In the genomic region with DNA sequence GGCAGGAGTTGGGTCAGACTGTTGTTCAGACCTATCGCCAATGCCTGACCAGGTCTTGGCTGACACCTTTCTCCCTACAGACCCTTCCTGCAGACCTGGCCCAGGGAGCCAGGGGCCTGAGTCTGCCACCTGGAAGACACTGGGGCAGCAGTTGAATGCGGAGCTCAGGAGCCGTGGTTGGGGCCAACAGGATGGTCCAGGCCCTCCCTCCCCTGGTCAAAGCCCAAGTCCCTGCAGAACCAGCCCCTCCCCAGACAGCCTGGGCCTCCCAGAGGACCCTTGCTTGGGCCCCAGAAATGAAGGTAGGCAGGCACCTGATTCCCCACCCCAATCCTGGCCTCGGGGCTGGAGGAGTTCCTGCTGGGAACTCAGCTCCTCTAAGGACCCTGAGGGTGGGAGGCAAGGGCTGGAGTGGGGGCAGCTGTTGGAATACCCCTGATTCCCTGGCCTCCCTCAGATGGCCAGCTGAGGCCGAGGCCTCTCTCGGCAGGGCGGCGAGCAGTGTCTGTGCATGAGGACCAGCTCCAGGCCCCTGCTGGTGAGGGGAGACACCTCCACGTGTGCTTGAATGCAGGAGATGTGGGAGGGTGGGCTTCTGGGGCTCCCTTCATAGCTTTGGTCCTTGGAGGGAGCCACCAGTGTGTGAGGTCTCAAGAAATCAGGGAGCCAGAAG, we compare ENCODE assay signal across 25 cellular contexts. TPM values are rescaled to one million over a fixed set of nuclear protein-coding genes. Genes with fewer than 3 reads are reported as not detected.
DNase-seq lines count a peak whose midpoint lies in the region; ATAC-seq, FAIRE-seq and TF ChIP-seq lines count a peak whose summit lies in the region.
"Had no signal": no experiment of that assay in that cellular context is flagged by ENCODE, and none has a peak within 500 bp of the region (broad histone marks: within the 10 kb centered on the region; RNA-seq: fewer than 3 reads in every experiment).

No MANE protein-coding gene starts in this region.

- no peak for TF ChIP-seq EP300 in K562 (IDR thresholded peaks at IDR 0.05; ENCODE audit: low read length)

- H3K4me3 Mint-ChIP-seq in activated T-cell treated with anti-CD3 and anti-CD28 coated beads, Interleukin-2, amount 50 U/mL, for 24 hours = no peak overlapping the region
- no peak overlapping the region for H3K4me3 Mint-ChIP-seq in stimulated activated naive B cell treated with anti-CD40 and anti-IgM and Interleukin-4, amounts not matched to agents 10 μg/mL and 1 μg/mL and 100 μg/mL, for 72 hours

- intact Hi-C loops in K562 (cut with micrococcal nuclease) = no loop called here

- H3K9ac ChIP-seq in K562 (ENCODE audit: insufficient read depth in 1 of 2, low read depth in 2 of 2, low read length in 2 of 2) = peak overlapping the region in 1 of 2 experiments; percentile 31; a peak in 1 of 4 replicates
- H3K9ac ChIP-seq: SK-N-SH had no signal

- H3K9me3 Mint-ChIP-seq in activated T-cell treated with anti-CD3 and anti-CD28 coated beads, Interleukin-2, amount 50 U/mL, for 24 hours = no peaks in the 10 kb centered on the region
- H3K9me3 Mint-ChIP-seq in stimulated activated naive B cell treated with anti-CD40 and anti-IgM and Interleukin-4, amounts not matched to agents 10 μg/mL and 1 μg/mL and 100 μg/mL, for 72 hours = no peaks in the 10 kb centered on the region
- H3K9me3 Mint-ChIP-seq: IgD-negative memory B cell had no signal

- no peak for DNase-seq in activated T-cell treated with anti-CD3 and anti-CD28 coated beads, Interleukin-2, amount 50 U/mL, for 24 hours
- no peak for DNase-seq in activated T-cell treated with anti-CD3 and anti-CD28 coated beads, Interleukin-2, amount 50 U/mL, for 48 hours
- DNase-seq in K562 (ENCODE audit: extremely low read depth in 1 of 4, low spot score in 3 of 4) = no peak
- DNase-seq in stimulated activated naive B cell treated with anti-CD40 and anti-IgM and Interleukin-4, amounts not matched to agents 10 μg/mL and 1 μg/mL and 100 μg/mL, for 72 hours = no peak
- no peak for DNase-seq in ecto neural progenitor cell (ENCODE audit: low spot score)
- DNase-seq in RPMI8226 = no peak
- DNase-seq: AML-193, C1 segment of cervical spinal cord, EL, GF-D8, Karpas-422, MV-4-11, NCI-H1694, NCI-H2081, NCI-H2171, NCI-H345, NCI-H524, OCI-M1, SHP77 treated with DMSO at 0.1 percent for 48 hours, SK-N-SH had no signal

- peaks cover 13% of the 10 kb centered on the region; the same call in 1 of the 2 replicates for H4K20me1 ChIP-seq in K562 (replicated peaks; ENCODE audit: control insufficient read depth, insufficient read depth, low read length)

- BruUV-seq in K562 (replicated peaks; lab: Mats Ljungman, UMichigan) = no TSS peak

- CTCF ChIA-PET in K562 (lab: Yijun Ruan, JAX; ENCODE audit: low intra/inter-chr PET ratio) = no interaction called here

- peak overlapping the region; percentile 85 for H3K27ac Mint-ChIP-seq in activated T-cell treated with anti-CD3 and anti-CD28 coated beads, Interleukin-2, amount 50 U/mL, for 24 hours
- H3K27ac Mint-ChIP-seq in stimulated activated naive B cell treated with anti-CD40 and anti-IgM and Interleukin-4, amounts not matched to agents 10 μg/mL and 1 μg/mL and 100 μg/mL, for 72 hours = peak overlapping the region; percentile 42

- H3K4me2 ChIP-seq in K562 (ENCODE audit: insufficient read depth, low read length) = no peak overlapping the region
- H3K4me2 ChIP-seq: SK-N-SH had no signal

- peaks cover 0 to 23% of the 10 kb centered on the region in 2 experiments; a peak in 2 of 5 replicates for H3K27me3 ChIP-seq in K562 (ENCODE audit: control insufficient read depth in 2 of 2, insufficient read depth in 2 of 2, low read length in 2 of 2)

- POLR2A ChIA-PET in K562 (lab: Yijun Ruan, JAX) = interaction anchor here (0.6 kb wide), 1 partner anchor 116 kb away, joined by 3 read pairs; no protein-coding TSS in a partner anchor

- H3K36me3 Mint-ChIP-seq in activated T-cell treated with anti-CD3 and anti-CD28 coated beads, Interleukin-2, amount 50 U/mL, for 24 hours (ENCODE audit: low read depth) = peaks cover 80% of the 10 kb centered on the region
- H3K36me3 Mint-ChIP-seq in stimulated activated naive B cell treated with anti-CD40 and anti-IgM and Interleukin-4, amounts not matched to agents 10 μg/mL and 1 μg/mL and 100 μg/mL, for 72 hours = peaks cover 28% of the 10 kb centered on the region in 2 donors

- H3K27me3 Mint-ChIP-seq in activated T-cell treated with anti-CD3 and anti-CD28 coated beads, Interleukin-2, amount 50 U/mL, for 24 hours = no peaks in the 10 kb centered on the region
- no peaks in the 10 kb centered on the region for H3K27me3 Mint-ChIP-seq in stimulated activated naive B cell treated with anti-CD40 and anti-IgM and Interleukin-4, amounts not matched to agents 10 μg/mL and 1 μg/mL and 100 μg/mL, for 72 hours
- H3K27me3 Mint-ChIP-seq: IgD-negative memory B cell had no signal

- H3K4me1 Mint-ChIP-seq in activated T-cell treated with anti-CD3 and anti-CD28 coated beads, Interleukin-2, amount 50 U/mL, for 24 hours (ENCODE audit: low read depth) = peaks cover 24% of the 10 kb centered on the region
- peaks cover 17 to 45% of the 10 kb centered on the region in 2 donors for H3K4me1 Mint-ChIP-seq in stimulated activated naive B cell treated with anti-CD40 and anti-IgM and Interleukin-4, amounts not matched to agents 10 μg/mL and 1 μg/mL and 100 μg/mL, for 72 hours

- H3K9me1 ChIP-seq in K562 (ENCODE audit: control insufficient read depth, insufficient read depth, low read length) = no peaks in the 10 kb centered on the region

- WGBS in K562 (ENCODE audit: insufficient coverage, low coverage, missing lambda C conversion rate) = 72% methylated on average over 9 of the region's 9 CpGs

- TF ChIP-seq CTCF in K562 (IDR thresholded peaks at IDR 0.05 in 2 of 3, conservative IDR thresholded peaks at IDR 0.05 in 1 of 3; ENCODE audit: insufficient read depth in 2 of 3, low read depth in 1 of 3, low read length in 3 of 3) = no peak

- no peak overlapping the region for H2AFZ ChIP-seq in K562 (ENCODE audit: low read depth, low read length)

- in situ Hi-C loops in K562 (cut with MboI) = no loop called here

- no peak overlapping the region for H3K27ac ChIP-seq in K562 (ENCODE audit: extremely low read depth, low read depth, low read length)

- H3K4me1 ChIP-seq in K562 (replicated peaks in 1 of 2; ENCODE audit: control insufficient read depth in 2 of 2, insufficient read depth in 2 of 2, low read length in 2 of 2) = peaks cover 4 to 60% of the 10 kb centered on the region in 2 experiments

- no peak for TF ChIP-seq RAD21 in K562 (CRISPR knock-in tag; conservative IDR thresholded peaks at IDR 0.05 in 1 of 2, IDR thresholded peaks at IDR 0.05 in 1 of 2)

- FAIRE-seq in K562 (lab: Jason Lieb, UNC) = no peak
- FAIRE-seq: D721Med, GM19239, H54 had no signal

- ATAC-seq in K562 = no peak
- no peak for ATAC-seq in stimulated activated naive B cell treated with anti-CD40 and anti-IgM and Interleukin-4, amounts not matched to agents 10 μg/mL and 1 μg/mL and 100 μg/mL, for 72 hours (replicated peaks)

- H3K36me3 ChIP-seq in K562 (ENCODE audit: control insufficient read depth, insufficient read depth, low read length) = peaks cover 16% of the 10 kb centered on the region

- H3K79me2 ChIP-seq in K562 (ENCODE audit: control insufficient read depth, insufficient read depth, low read length) = peaks cover 14% of the 10 kb centered on the region

- no peak overlapping the region for H3K4me3 ChIP-seq in K562

- no peak for TF ChIP-seq POLR2A in K562 (conservative IDR thresholded peaks at IDR 0.05)

- H3K9me3 ChIP-seq in K562 (replicated peaks; ENCODE audit: control insufficient read depth, insufficient read depth, low read depth, low read length) = no peaks in the 10 kb centered on the region
- H3K9me3 ChIP-seq: SK-N-SH had no signal

RNA-seq across cellular contexts. Expression of a gene that starts 3.6 kb away (rescaled TPM):
- total RNA-seq in K562 (2011; cell fraction: chromatin; rRNA removed; ENCODE audit: low replicate concordance) = 27.7 and 92.8 TPM in 2 replicates
- total RNA-seq in K562 (2011; cell fraction: nucleolus; rRNA removed) = 78.5 and 91.1 TPM in 2 replicates
- total RNA-seq in K562 (2011; cell fraction: nucleoplasm; rRNA removed) = 47.1 and 51.1 TPM in 2 replicates
- total RNA-seq in K562 (2014; rRNA removed) (34.9 and 46.5 TPM in 2 replicates), K562 (2014; rRNA removed; fragmentation: Illumina TruSeq; extraction: Trizol) (6.1 and 9.0 TPM in 2 replicates), K562 (2015; rRNA removed; fragmentation: Illumina TruSeq; extraction: Trizol) (18.5 and 19.7 TPM in 2 replicates), K562 (2021) (44.9 and 47.4 TPM in 2 replicates)
- polyA plus RNA-seq in K562 (2011; rRNA removed) (19.2 and 33.4 TPM in 2 replicates), K562 (2014; fragmentation: Illumina TruSeq; extraction: Trizol) (25.8 and 34.6 TPM in 2 replicates), K562 (2014; fragmentation: Nextera tagmentation; extraction: Ambion mirVana) (1 to 10 TPM; 4.2 to 4.5 TPM), K562 (2014; rRNA removed) (36.5 and 40.0 TPM in 2 replicates)
- polyA plus RNA-seq in K562 (2011; cell fraction: cytosol; rRNA removed) = 30.9 and 49.1 TPM in 2 replicates
- 129 and 135 TPM in 2 replicates for polyA plus RNA-seq in K562 (2011; cell fraction: nucleus; rRNA removed)
- polyA plus RNA-seq in K562 (2012) = 39.1 and 47.2 TPM in 2 replicates
- 7.4 and 10.3 TPM in 2 replicates for polyA minus RNA-seq in K562 (2011; rRNA and poly(A)+ RNA removed)
- polyA minus RNA-seq in K562 (2011; cell fraction: cytosol; rRNA and poly(A)+ RNA removed) = 21.4 and 34.7 TPM in 2 replicates
- polyA minus RNA-seq in K562 (2011; cell fraction: nucleus; rRNA and poly(A)+ RNA removed) = 34.5 and 45.7 TPM in 2 replicates

RNA-seq across cellular contexts. Expression of a gene that starts 4.3 kb away (rescaled TPM):
- total RNA-seq in K562 (2011; cell fraction: chromatin; rRNA removed; ENCODE audit: low replicate concordance) = 0.33 and 0.72 TPM in 2 replicates
- total RNA-seq in K562 (2011; cell fraction: nucleolus; rRNA removed) = 0.50 and 1.1 TPM in 2 replicates
- total RNA-seq in K562 (2011; cell fraction: nucleoplasm; rRNA removed) = 0.44 and 0.46 TPM in 2 replicates
- total RNA-seq in K562 (2014; rRNA removed) = 1.00 and 1.8 TPM in 2 replicates
- total RNA-seq in K562 (2014; rRNA removed; fragmentation: Illumina TruSeq; extraction: Trizol) = 0.26 and 0.44 TPM in 2 replicates
- total RNA-seq in K562 (2015; rRNA removed; fragmentation: Illumina TruSeq; extraction: Trizol) = 0.14 and 0.68 TPM in 2 replicates
- total RNA-seq in K562 (2021) = 0.85 and 2.0 TPM in 2 replicates
- 0.42 and 0.52 TPM in 2 replicates for polyA plus RNA-seq in K562 (2011; rRNA removed)
- polyA plus RNA-seq in K562 (2011; cell fraction: cytosol; rRNA removed) = 1.4 and 3.0 TPM in 2 replicates
- polyA plus RNA-seq in K562 (2011; cell fraction: nucleus; rRNA removed) = 0.72 and 1.5 TPM in 2 replicates
- 0.83 and 1.0 TPM in 2 replicates for polyA plus RNA-seq in K562 (2012)
- polyA plus RNA-seq in K562 (2014; fragmentation: Illumina TruSeq; extraction: Trizol) = 0.28 and 0.75 TPM in 2 replicates
- polyA plus RNA-seq in K562 (2014; fragmentation: Nextera tagmentation; extraction: Ambion mirVana) = under 1 TPM; 0.04 to 0.13 TPM
- 0.46 and 0.81 TPM in 2 replicates for polyA plus RNA-seq in K562 (2014; rRNA removed)
- polyA minus RNA-seq in K562 (2011; rRNA and poly(A)+ RNA removed) = not detected in 2 replicates
- polyA minus RNA-seq in K562 (2011; cell fraction: cytosol; rRNA and poly(A)+ RNA removed) = not detected in 2 replicates
- 0.27 and 1.00 TPM in 2 replicates for polyA minus RNA-seq in K562 (2011; cell fraction: nucleus; rRNA and poly(A)+ RNA removed)

RNA-seq across cellular contexts. Expression of a gene that starts 10.1 kb away (rescaled TPM):
- 9.2 and 22.5 TPM in 2 replicates for total RNA-seq in K562 (2011; cell fraction: chromatin; rRNA removed; ENCODE audit: low replicate concordance)
- 20.0 and 29.5 TPM in 2 replicates for total RNA-seq in K562 (2011; cell fraction: nucleolus; rRNA removed)
- 11.5 and 14.6 TPM in 2 replicates for total RNA-seq in K562 (2011; cell fraction: nucleoplasm; rRNA removed)
- total RNA-seq in K562 (2014; rRNA removed) = 26.4 and 26.9 TPM in 2 replicates
- total RNA-seq in K562 (2014; rRNA removed; fragmentation: Illumina TruSeq; extraction: Trizol) = 5.2 and 6.9 TPM in 2 replicates
- total RNA-seq in K562 (2015; rRNA removed; fragmentation: Illumina TruSeq; extraction: Trizol) = 10.0 and 10.4 TPM in 2 replicates
- 21.2 and 21.4 TPM in 2 replicates for total RNA-seq in K562 (2021)
- polyA plus RNA-seq in K562 (2011; rRNA removed) = 8.3 and 10.0 TPM in 2 replicates
- 10.7 and 27.8 TPM in 2 replicates for polyA plus RNA-seq in K562 (2011; cell fraction: cytosol; rRNA removed)
- polyA plus RNA-seq in K562 (2011; cell fraction: nucleus; rRNA removed) = 31.0 and 66.3 TPM in 2 replicates
- polyA plus RNA-seq in K562 (2012) = 15.3 and 19.8 TPM in 2 replicates
- polyA plus RNA-seq in K562 (2014; fragmentation: Illumina TruSeq; extraction: Trizol) = 4.4 and 11.6 TPM in 2 replicates
- polyA plus RNA-seq in K562 (2014; fragmentation: Nextera tagmentation; extraction: Ambion mirVana) = 1 to 10 TPM; 1.1 to 1.6 TPM
- 25.2 and 27.2 TPM in 2 replicates for polyA plus RNA-seq in K562 (2014; rRNA removed)
- polyA minus RNA-seq in K562 (2011; rRNA and poly(A)+ RNA removed) = 2.5 and 3.0 TPM in 2 replicates
- polyA minus RNA-seq in K562 (2011; cell fraction: cytosol; rRNA and poly(A)+ RNA removed) = 5.2 and 8.1 TPM in 2 replicates
- polyA minus RNA-seq in K562 (2011; cell fraction: nucleus; rRNA and poly(A)+ RNA removed) = 6.9 and 8.1 TPM in 2 replicates
- total RNA-seq: A172 had no signal

RNA-seq across cellular contexts. Expression of a gene that starts 10.1 kb away (rescaled TPM):
- 0.25 and 0.76 TPM in 2 replicates for total RNA-seq in K562 (2011; cell fraction: chromatin; rRNA removed; ENCODE audit: low replicate concordance)
- total RNA-seq in K562 (2011; cell fraction: nucleolus; rRNA removed) = 0.79 and 1.0 TPM in 2 replicates
- 0.29 and 1.3 TPM in 2 replicates for total RNA-seq in K562 (2011; cell fraction: nucleoplasm; rRNA removed)
- 0.94 and 1.2 TPM in 2 replicates for total RNA-seq in K562 (2014; rRNA removed)
- total RNA-seq in K562 (2014; rRNA removed; fragmentation: Illumina TruSeq; extraction: Trizol) = not detected in 2 replicates
- total RNA-seq in K562 (2015; rRNA removed; fragmentation: Illumina TruSeq; extraction: Trizol) = 0.22 and 0.34 TPM in 2 replicates
- total RNA-seq in K562 (2021) = 0.33 and 2.2 TPM in 2 replicates
- polyA plus RNA-seq in K562 (2011; rRNA removed) = 0.15 and 0.37 TPM in 2 replicates
- 0.43 and 0.48 TPM in 2 replicates for polyA plus RNA-seq in K562 (2011; cell fraction: cytosol; rRNA removed)
- polyA plus RNA-seq in K562 (2011; cell fraction: nucleus; rRNA removed) = 1.4 and 2.2 TPM in 2 replicates
- 0.56 and 1.4 TPM in 2 replicates for polyA plus RNA-seq in K562 (2012)
- polyA plus RNA-seq in K562 (2014; fragmentation: Illumina TruSeq; extraction: Trizol) = 0.13 and 0.26 TPM in 2 replicates
- polyA plus RNA-seq in K562 (2014; fragmentation: Nextera tagmentation; extraction: Ambion mirVana) = not detected
- polyA plus RNA-seq in K562 (2014; rRNA removed) = 0.74 and 0.76 TPM in 2 replicates
- polyA minus RNA-seq in K562 (2011; rRNA and poly(A)+ RNA removed) = not detected in 2 replicates
- not detected in 2 replicates for polyA minus RNA-seq in K562 (2011; cell fraction: cytosol; rRNA and poly(A)+ RNA removed)
- polyA minus RNA-seq in K562 (2011; cell fraction: nucleus; rRNA and poly(A)+ RNA removed) = 0.54 and 0.56 TPM in 2 replicates
- total RNA-seq: A172 had no signal

RNA-seq across cellular contexts. Expression of a gene that starts 11.5 kb away (rescaled TPM):
- total RNA-seq in K562 (2011; cell fraction: chromatin; rRNA removed; ENCODE audit: low replicate concordance) = 5.5 and 22.6 TPM in 2 replicates
- 12.2 and 15.7 TPM in 2 replicates for total RNA-seq in K562 (2011; cell fraction: nucleolus; rRNA removed)
- 5.3 and 7.8 TPM in 2 replicates for total RNA-seq in K562 (2011; cell fraction: nucleoplasm; rRNA removed)
- total RNA-seq in K562 (2014; rRNA removed) (0.20 and 1.0 TPM in 2 replicates), K562 (2014; rRNA removed; fragmentation: Illumina TruSeq; extraction: Trizol) (0.19 TPM in 1 of 2 replicates, not detected in the other), K562 (2015; rRNA removed; fragmentation: Illumina TruSeq; extraction: Trizol) (0.38 and 0.43 TPM in 2 replicates), K562 (2021) (2.1 and 2.9 TPM in 2 replicates)
- polyA plus RNA-seq in K562 (2011; rRNA removed) (0.79 and 0.99 TPM in 2 replicates), K562 (2014; fragmentation: Illumina TruSeq; extraction: Trizol) (0.39 and 0.57 TPM in 2 replicates), K562 (2014; fragmentation: Nextera tagmentation; extraction: Ambion mirVana) (not detected), K562 (2014; rRNA removed) (0.95 and 1.0 TPM in 2 replicates)
- 0.56 and 1.4 TPM in 2 replicates for polyA plus RNA-seq in K562 (2011; cell fraction: cytosol; rRNA removed)
- polyA plus RNA-seq in K562 (2011; cell fraction: nucleus; rRNA removed) = 6.4 and 17.4 TPM in 2 replicates
- polyA plus RNA-seq in K562 (2012) = 0.91 and 4.2 TPM in 2 replicates
- 0.60 and 1.3 TPM in 2 replicates for polyA minus RNA-seq in K562 (2011; rRNA and poly(A)+ RNA removed)
- polyA minus RNA-seq in K562 (2011; cell fraction: cytosol; rRNA and poly(A)+ RNA removed) = 1.4 and 2.6 TPM in 2 replicates
- polyA minus RNA-seq in K562 (2011; cell fraction: nucleus; rRNA and poly(A)+ RNA removed) = 1.8 and 5.1 TPM in 2 replicates
